Comparison of ENCODE assay signal across 1 cellular context in the genomic region with DNA sequence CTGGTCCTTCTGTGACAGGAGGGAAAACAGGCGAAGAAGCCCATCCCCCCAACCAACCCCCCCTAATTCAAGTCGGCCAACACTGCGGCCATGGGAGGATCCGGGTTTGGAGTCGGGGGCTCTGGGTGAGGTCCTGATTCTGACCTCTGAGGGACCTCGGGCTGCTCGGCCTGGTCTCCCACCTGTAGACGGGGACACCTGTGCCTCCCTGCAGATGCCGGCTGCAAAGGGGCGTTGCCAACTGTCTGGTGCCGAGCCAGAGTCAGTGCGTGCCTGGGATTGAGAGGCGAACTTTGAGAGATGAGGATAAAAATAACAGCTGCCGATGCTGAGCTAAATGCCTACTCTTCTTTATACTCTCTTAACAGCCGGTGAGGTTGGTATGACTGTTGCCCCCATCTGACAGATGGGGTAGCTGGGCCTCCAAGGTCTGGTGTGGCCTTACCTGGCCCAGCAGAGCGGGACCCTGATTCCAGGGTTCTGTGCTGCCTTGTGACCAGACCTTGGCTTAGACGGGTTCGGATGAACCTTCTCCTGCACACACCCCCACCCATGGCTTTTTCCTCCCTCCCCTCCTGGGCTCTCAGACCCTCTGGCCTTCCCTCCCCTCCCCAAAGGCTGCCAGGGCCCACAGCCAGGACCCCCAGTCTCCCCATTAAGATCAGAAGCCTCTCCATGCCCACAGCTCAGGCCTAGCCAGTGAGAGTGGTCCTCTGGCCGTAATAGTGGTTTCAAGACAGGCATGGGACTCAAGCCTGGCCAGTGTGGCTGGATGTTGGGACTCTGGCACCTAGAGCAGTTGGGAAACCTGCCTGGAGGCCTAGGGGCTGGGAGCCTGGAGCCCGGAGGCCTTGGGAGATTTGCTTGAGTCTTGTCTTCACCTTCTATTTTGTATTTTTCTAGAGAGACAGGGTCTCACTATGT.
TF ChIP-seq lines count a peak whose summit lies in the region.

No MANE protein-coding gene starts in this region.

TF ChIP-seq in WTC11, 78 proteins besides CTCF, POLR2A, EP300 and RAD21 (continued from another document):
- TF ChIP-seq, protein P1, sequence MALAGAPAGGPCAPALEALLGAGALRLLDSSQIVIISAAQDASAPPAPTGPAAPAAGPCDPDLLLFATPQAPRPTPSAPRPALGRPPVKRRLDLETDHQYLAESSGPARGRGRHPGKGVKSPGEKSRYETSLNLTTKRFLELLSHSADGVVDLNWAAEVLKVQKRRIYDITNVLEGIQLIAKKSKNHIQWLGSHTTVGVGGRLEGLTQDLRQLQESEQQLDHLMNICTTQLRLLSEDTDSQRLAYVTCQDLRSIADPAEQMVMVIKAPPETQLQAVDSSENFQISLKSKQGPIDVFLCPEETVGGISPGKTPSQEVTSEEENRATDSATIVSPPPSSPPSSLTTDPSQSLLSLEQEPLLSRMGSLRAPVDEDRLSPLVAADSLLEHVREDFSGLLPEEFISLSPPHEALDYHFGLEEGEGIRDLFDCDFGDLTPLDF (CRISPR knock-in tag; IDR thresholded peaks at IDR 0.05), result no peak
- no peak for TF ChIP-seq ELF4 (CRISPR knock-in tag; IDR thresholded peaks at IDR 0.05; ENCODE audit: low read depth)
- TF ChIP-seq ZNF423 (CRISPR knock-in tag; IDR thresholded peaks at IDR 0.05), result no peak
- no peak for TF ChIP-seq ZNF232 (CRISPR knock-in tag; IDR thresholded peaks at IDR 0.05)
- TF ChIP-seq TEAD1 (CRISPR knock-in tag; IDR thresholded peaks at IDR 0.05), result no peak
- TF ChIP-seq, protein P2, sequence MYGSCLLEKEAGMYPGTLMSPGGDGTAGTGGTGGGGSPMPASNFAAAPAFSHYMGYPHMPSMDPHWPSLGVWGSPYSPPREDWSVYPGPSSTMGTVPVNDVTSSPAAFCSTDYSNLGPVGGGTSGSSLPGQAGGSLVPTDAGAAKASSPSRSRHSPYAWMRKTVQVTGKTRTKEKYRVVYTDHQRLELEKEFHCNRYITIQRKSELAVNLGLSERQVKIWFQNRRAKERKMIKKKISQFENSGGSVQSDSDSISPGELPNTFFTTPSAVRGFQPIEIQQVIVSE (CRISPR knock-in tag; IDR thresholded peaks at IDR 0.05; ENCODE audit: borderline replicate concordance), result no peak
- TF ChIP-seq, protein P3, sequence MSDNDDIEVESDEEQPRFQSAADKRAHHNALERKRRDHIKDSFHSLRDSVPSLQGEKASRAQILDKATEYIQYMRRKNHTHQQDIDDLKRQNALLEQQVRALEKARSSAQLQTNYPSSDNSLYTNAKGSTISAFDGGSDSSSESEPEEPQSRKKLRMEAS (CRISPR knock-in tag; IDR thresholded peaks at IDR 0.05), result no peak
- TF ChIP-seq TP53 (CRISPR knock-in tag; IDR thresholded peaks at IDR 0.05), result no peak
- TF ChIP-seq, protein P4, sequence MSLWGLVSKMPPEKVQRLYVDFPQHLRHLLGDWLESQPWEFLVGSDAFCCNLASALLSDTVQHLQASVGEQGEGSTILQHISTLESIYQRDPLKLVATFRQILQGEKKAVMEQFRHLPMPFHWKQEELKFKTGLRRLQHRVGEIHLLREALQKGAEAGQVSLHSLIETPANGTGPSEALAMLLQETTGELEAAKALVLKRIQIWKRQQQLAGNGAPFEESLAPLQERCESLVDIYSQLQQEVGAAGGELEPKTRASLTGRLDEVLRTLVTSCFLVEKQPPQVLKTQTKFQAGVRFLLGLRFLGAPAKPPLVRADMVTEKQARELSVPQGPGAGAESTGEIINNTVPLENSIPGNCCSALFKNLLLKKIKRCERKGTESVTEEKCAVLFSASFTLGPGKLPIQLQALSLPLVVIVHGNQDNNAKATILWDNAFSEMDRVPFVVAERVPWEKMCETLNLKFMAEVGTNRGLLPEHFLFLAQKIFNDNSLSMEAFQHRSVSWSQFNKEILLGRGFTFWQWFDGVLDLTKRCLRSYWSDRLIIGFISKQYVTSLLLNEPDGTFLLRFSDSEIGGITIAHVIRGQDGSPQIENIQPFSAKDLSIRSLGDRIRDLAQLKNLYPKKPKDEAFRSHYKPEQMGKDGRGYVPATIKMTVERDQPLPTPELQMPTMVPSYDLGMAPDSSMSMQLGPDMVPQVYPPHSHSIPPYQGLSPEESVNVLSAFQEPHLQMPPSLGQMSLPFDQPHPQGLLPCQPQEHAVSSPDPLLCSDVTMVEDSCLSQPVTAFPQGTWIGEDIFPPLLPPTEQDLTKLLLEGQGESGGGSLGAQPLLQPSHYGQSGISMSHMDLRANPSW (CRISPR knock-in tag; conservative IDR thresholded peaks at IDR 0.05; ENCODE audit: low read depth), result no peak
- TF ChIP-seq ETV6 (CRISPR knock-in tag; IDR thresholded peaks at IDR 0.05), result no peak
- TF ChIP-seq NFATC4 (CRISPR knock-in tag; IDR thresholded peaks at IDR 0.05), result no peak
- TF ChIP-seq, protein P5, sequence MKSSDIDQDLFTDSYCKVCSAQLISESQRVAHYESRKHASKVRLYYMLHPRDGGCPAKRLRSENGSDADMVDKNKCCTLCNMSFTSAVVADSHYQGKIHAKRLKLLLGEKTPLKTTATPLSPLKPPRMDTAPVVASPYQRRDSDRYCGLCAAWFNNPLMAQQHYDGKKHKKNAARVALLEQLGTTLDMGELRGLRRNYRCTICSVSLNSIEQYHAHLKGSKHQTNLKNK (CRISPR knock-in tag; IDR thresholded peaks at IDR 0.05), result no peak
- no peak for TF ChIP-seq OVOL2 (CRISPR knock-in tag; IDR thresholded peaks at IDR 0.05; ENCODE audit: borderline replicate concordance)
